ENCODE assay signal across 12 cellular contexts in genomic region chr3:33071181-33071580, GRCh38.
"Had no signal": no experiment of that assay in that cellular context is flagged by ENCODE, and none has a peak within 500 bp of the region (broad histone marks: within the 10 kb centered on the region; RNA-seq: fewer than 3 reads in every experiment).

No MANE protein-coding gene starts in this region.

- H3K9me3 ChIP-seq: left lung, transverse colon had no signal

- H3K27me3 ChIP-seq: brain microvascular endothelial cell, foreskin keratinocyte, left lung, transverse colon had no signal

- H3K4me1 ChIP-seq: foreskin keratinocyte had no signal

- H3K27ac ChIP-seq: brain microvascular endothelial cell, foreskin keratinocyte, left lung, transverse colon had no signal

- H3K4me3 ChIP-seq: left lung, transverse colon had no signal

- H3K4me3 Mint-ChIP-seq: memory B cell had no signal

- ATAC-seq: activated CD4-positive, CD25-positive, alpha-beta regulatory T cell treated with anti-CD3 and anti-CD28 coated beads, Interleukin-2, amount 50 U/mL, for 24 hours; activated naive CD4-positive, alpha-beta T cell treated with anti-CD3 and anti-CD28 coated beads, Interleukin-2, amount 50 U/mL, for 72 hours; foreskin keratinocyte; left lung had no signal

- H3K27me3 Mint-ChIP-seq: memory B cell had no signal

- H3K9me3 Mint-ChIP-seq: activated naive CD4-positive, alpha-beta T cell treated with anti-CD3 and anti-CD28 coated beads, Interleukin-2, amount 50 U/mL, for 72 hours; memory B cell had no signal

- DNase-seq: activated effector memory CD4-positive, alpha-beta T cell treated with anti-CD3 and anti-CD28 coated beads, Interleukin-2, amount 50 U/mL, for 16 hours; activated T-cell treated with anti-CD3 and anti-CD28 coated beads for 4 hours; brain microvascular endothelial cell; left lung; stimulated activated CD4-positive, alpha-beta T cell treated with anti-CD3 and anti-CD28 coated beads, Interleukin-12 subunit alpha, Interleukin-12 subunit beta, amount 100 ng/mL, for 4 hours; stimulated activated naive CD4-positive, alpha-beta T cell; substantia nigra; transverse colon had no signal

- H3K27ac Mint-ChIP-seq: activated naive CD4-positive, alpha-beta T cell treated with anti-CD3 and anti-CD28 coated beads, Interleukin-2, amount 50 U/mL, for 72 hours; memory B cell had no signal
